ENCODE assay signal across 8 cellular contexts in genomic region chr15:42704492-42704926, GRCh38. TPM values are rescaled to one million over a fixed set of nuclear protein-coding genes. Genes with fewer than 3 reads are reported as not detected.
A peak's percentile ranks its signal among the peaks of the same experiment; 100 is the strongest.
DNase-seq lines count a peak whose midpoint lies in the region; ATAC-seq, FAIRE-seq and TF ChIP-seq lines count a peak whose summit lies in the region.

No MANE protein-coding gene starts in this region.

- H3K4me2 ChIP-seq in DND-41 (ENCODE audit: insufficient read depth, low read length) (no peak overlapping the region), neuronal stem cell (ENCODE audit: insufficient read depth, low read length, poor library complexity, severe bottlenecking) (no peak overlapping the region)

- no peak overlapping the region for H2BK120ac ChIP-seq in neuronal stem cell (ENCODE audit: low read depth, low read length)

- no peak overlapping the region for H3K18ac ChIP-seq in neuronal stem cell (ENCODE audit: low read length)

- H3K36me3 ChIP-seq in DND-41 (ENCODE audit: insufficient read depth, low read length), result no peaks in the 10 kb centered on the region
- H3K36me3 ChIP-seq in neuronal stem cell (replicated peaks in 1 of 2; ENCODE audit: control insufficient read depth in 2 of 2, insufficient read depth in 2 of 2, low read length in 2 of 2), result peaks cover 2 to 51% of the 10 kb centered on the region in 2 donors
- H3K36me3 ChIP-seq in thyroid gland, result no peaks in the 10 kb centered on the region

- H3K4me1 ChIP-seq in DND-41 (ENCODE audit: insufficient read depth, low read length) (no peaks in the 10 kb centered on the region), neuronal stem cell (ENCODE audit: control insufficient read depth in 2 of 2, insufficient read depth in 1 of 2, low read depth in 1 of 2, low read length in 2 of 2) (no peaks in the 10 kb centered on the region), thyroid gland (peaks cover 0 to 3% of the 10 kb centered on the region in 2 donors)

- no peaks in the 10 kb centered on the region for H3K79me2 ChIP-seq in DND-41 (ENCODE audit: insufficient read depth, low read length)

- peak; percentile 86 for TF ChIP-seq CTCF in DND-41 (IDR thresholded peaks at IDR 0.05; ENCODE audit: borderline replicate concordance, extremely low read depth, low read length, poor library complexity, severe bottlenecking)
- peak; percentile 50 to 88 (median 78) for TF ChIP-seq CTCF in thyroid gland (IDR thresholded peaks at IDR 0.05)

- DNase-seq in DND-41 (peak; percentile 66), HuH-7 (ENCODE audit: low spot score) (peak; percentile 61), RCC 7860 (ENCODE audit: low spot score) (peak; percentile 42), fibroblast of the conjunctiva (ENCODE audit: low read depth) (peak; percentile 49), neuronal stem cell (ENCODE audit: low spot score) (peak; percentile 70), thyroid gland (peak; percentile 70 to 76)
- peak; percentile 22 to 32 for DNase-seq in activated T-helper 1 cell treated with anti-CD3 and anti-CD28 coated beads, Interleukin-2, amount 50 U/mL, for 16 hours (ENCODE audit: low read depth in 1 of 2, low spot score in 1 of 2)

- no peaks in the 10 kb centered on the region for H4K20me1 ChIP-seq in DND-41 (ENCODE audit: insufficient read depth, low read length)

- H2BK5ac ChIP-seq in neuronal stem cell (ENCODE audit: low read length), result no peak overlapping the region

- H3K27me3 ChIP-seq in DND-41 (ENCODE audit: insufficient read depth, low read length, poor library complexity), result no peaks in the 10 kb centered on the region
- H3K27me3 ChIP-seq in neuronal stem cell (ENCODE audit: control insufficient read depth in 3 of 3, insufficient read depth in 3 of 3, low read depth in 1 of 3, low read length in 3 of 3), result no peaks in the 10 kb centered on the region
- no peaks in the 10 kb centered on the region for H3K27me3 ChIP-seq in thyroid gland

- H2AFZ ChIP-seq in DND-41 (ENCODE audit: low read depth, low read length), result peak overlapping the region; percentile 15; the same call in 1 of the 2 replicates
- H2AFZ ChIP-seq in neuronal stem cell (ENCODE audit: low read length), result no peak overlapping the region

- H3K4ac ChIP-seq in neuronal stem cell (ENCODE audit: low read length), result no peak overlapping the region

- no peak overlapping the region for H2AK5ac ChIP-seq in neuronal stem cell (ENCODE audit: low read depth, low read length)

- H3K4me3 ChIP-seq in DND-41 (ENCODE audit: low read depth in 1 of 2, low read length in 2 of 2) (no peak overlapping the region), neuronal stem cell (ENCODE audit: low read length in 2 of 2) (peak overlapping the region in 1 of 2 donors; percentile 43), thyroid gland (replicated peaks in 1 of 3) (no peak overlapping the region)

- no CpG with 5 or more reads among the region's 4 CpGs for WGBS in neuronal stem cell (ENCODE audit: extremely low coverage in 2 of 2, insufficient read length in 2 of 2, insufficient replicate concordance in 1 of 2), 2 donors
- 26 to 29% methylated on average over 4 of the region's 4 CpGs for WGBS in thyroid gland, 2 donors

- no peak overlapping the region for H3K14ac ChIP-seq in neuronal stem cell (ENCODE audit: low read length)

- no peak overlapping the region for H4K91ac ChIP-seq in neuronal stem cell (ENCODE audit: low read depth, low read length, poor library complexity)

- H3K9ac ChIP-seq in DND-41 (ENCODE audit: low read depth, low read length), result no peak overlapping the region
- no peak overlapping the region for H3K9ac ChIP-seq in neuronal stem cell (ENCODE audit: low read depth, low read length, poor library complexity)

- no peak overlapping the region for H2BK15ac ChIP-seq in neuronal stem cell (ENCODE audit: low read length)

- intact Hi-C loops in thyroid gland (cut with DNase I), result loop anchor here (2.0 kb wide), 1 partner anchor 222 kb away; no protein-coding TSS in a partner anchor

- H3K9me3 ChIP-seq in DND-41 (ENCODE audit: insufficient read depth, low read length, severe bottlenecking) (no peaks in the 10 kb centered on the region), neuronal stem cell (replicated peaks in 1 of 2; ENCODE audit: control insufficient read depth in 2 of 2, insufficient read depth in 1 of 2, low read depth in 1 of 2, low read length in 2 of 2) (peaks cover 0 to 15% of the 10 kb centered on the region in 2 donors), thyroid gland (no peaks in the 10 kb centered on the region)

- no peak for FAIRE-seq in RCC 7860 (lab: Jason Lieb, UNC)

- H2BK12ac ChIP-seq in neuronal stem cell (ENCODE audit: low read length), result no peak overlapping the region

- H3K23ac ChIP-seq in neuronal stem cell (ENCODE audit: low read depth, low read length, poor library complexity), result no peak overlapping the region

- H3K27ac ChIP-seq in DND-41 (ENCODE audit: low read length), result no peak overlapping the region
- no peak overlapping the region for H3K27ac ChIP-seq in neuronal stem cell (replicated peaks; ENCODE audit: low read length)
- H3K27ac ChIP-seq in thyroid gland, result no peak overlapping the region

- no peak overlapping the region for H4K8ac ChIP-seq in neuronal stem cell (ENCODE audit: low read depth, low read length)

- TF ChIP-seq POLR2A in thyroid gland (IDR thresholded peaks at IDR 0.05), result no peak

- no peaks in the 10 kb centered on the region for H3K79me1 ChIP-seq in neuronal stem cell (ENCODE audit: low read depth, low read length)

- peak; percentile 99 for ATAC-seq in DND-41 (ENCODE audit: insufficient read depth, low read depth)
- ATAC-seq in HG02852 (IDR thresholded peaks at IDR 0.05; ENCODE audit: unreplicated experiment), result no peak

RNA-seq across cellular contexts. Expression of gene CDAN1, which starts 32.4 kb away (rescaled TPM):
- 7.9 TPM for polyA plus RNA-seq in neuronal stem cell (2013, experiment 1 of 2)
- polyA plus RNA-seq in neuronal stem cell (2013, experiment 2 of 2), result 7.9 TPM
- 10 to 100 TPM in 3 of 4 donors, 1 to 10 TPM in 1; 9.4 to 15.9 (median 12.6) TPM for total RNA-seq in thyroid gland
